Comparison of ENCODE assay signal across 12 cellular contexts in genomic region chr3:7630925-7631324, GRCh38.
DNase-seq lines count a peak whose midpoint lies in the region; ATAC-seq lines count a peak whose summit lies in the region.
"Had no signal": no experiment of that assay in that cellular context is flagged by ENCODE, and none has a peak within 500 bp of the region (broad histone marks: within the 10 kb centered on the region; RNA-seq: fewer than 3 reads in every experiment).

No MANE protein-coding gene starts in this region.

- peaks cover 0 to 2% of the 10 kb centered on the region in 2 donors for H3K9me3 Mint-ChIP-seq in activated T-cell treated with anti-CD3 and anti-CD28 coated beads, Interleukin-2, amount 50 U/mL, for 72 hours
- H3K9me3 Mint-ChIP-seq: CD4-positive, alpha-beta memory T cell had no signal

- no peaks in the 10 kb centered on the region for H3K27me3 Mint-ChIP-seq in activated T-cell treated with anti-CD3 and anti-CD28 coated beads, Interleukin-2, amount 50 U/mL, for 72 hours (ENCODE audit: low read depth)
- H3K27me3 Mint-ChIP-seq: activated B cell treated with CpG ODN at 0.5 μM for 24 hours had no signal

- H3K4me3 Mint-ChIP-seq in activated T-cell treated with anti-CD3 and anti-CD28 coated beads, Interleukin-2, amount 50 U/mL, for 72 hours, result no peak overlapping the region
- H3K4me3 Mint-ChIP-seq: activated B cell treated with CpG ODN at 0.5 μM for 24 hours; CD4-positive, alpha-beta memory T cell had no signal

- H3K27ac Mint-ChIP-seq in activated T-cell treated with anti-CD3 and anti-CD28 coated beads, Interleukin-2, amount 50 U/mL, for 72 hours, result no peak overlapping the region
- H3K27ac Mint-ChIP-seq: activated B cell treated with CpG ODN at 0.5 μM for 24 hours; CD4-positive, alpha-beta memory T cell had no signal

- peak; percentile 30 for ATAC-seq in left ventricle myocardium superior
- ATAC-seq in HG03354 (IDR thresholded peaks at IDR 0.05; ENCODE audit: poor library complexity, severe bottlenecking, unreplicated experiment), result no peak
- ATAC-seq in activated T-cell treated with anti-CD3 and anti-CD28 coated beads, Interleukin-2, amount 50 U/mL, for 72 hours (replicated peaks in 1 of 2), result no peak
- no peak for ATAC-seq in GM19395 (IDR thresholded peaks at IDR 0.05; ENCODE audit: unreplicated experiment)
- ATAC-seq in HG02840 (IDR thresholded peaks at IDR 0.05; ENCODE audit: low FRiP score, unreplicated experiment), result no peak

- intact Hi-C loops in left ventricle myocardium superior (cut with micrococcal nuclease) (no loop called here), posterior vena cava (cut with DNase I) (no loop called here)

- peak; percentile 9 for DNase-seq in HuH-7 (ENCODE audit: low spot score)
- peak; percentile 7 for DNase-seq in amniotic epithelial cell (ENCODE audit: low read depth)
- peak; percentile 62 for DNase-seq in left ventricle myocardium superior
- peak; percentile 87 for DNase-seq in posterior vena cava (ENCODE audit: low spot score)
- no peak for DNase-seq in activated T-cell treated with anti-CD3 and anti-CD28 coated beads, Interleukin-2, amount 50 U/mL, for 72 hours
- DNase-seq: activated B cell treated with CpG ODN at 0.5 μM for 24 hours; activated effector memory CD4-positive, alpha-beta T cell treated with Interleukin-2 at 50 U/mL for 16 hours; CD4-positive, alpha-beta memory T cell; kidney glomerular epithelial cell had no signal

- H3K36me3 Mint-ChIP-seq in activated T-cell treated with anti-CD3 and anti-CD28 coated beads, Interleukin-2, amount 50 U/mL, for 72 hours (ENCODE audit: insufficient read depth in 2 of 2), result no peaks in the 10 kb centered on the region
- H3K36me3 Mint-ChIP-seq: CD4-positive, alpha-beta memory T cell had no signal

- H3K4me1 Mint-ChIP-seq in activated T-cell treated with anti-CD3 and anti-CD28 coated beads, Interleukin-2, amount 50 U/mL, for 72 hours (ENCODE audit: low read depth), result no peaks in the 10 kb centered on the region
- H3K4me1 Mint-ChIP-seq: activated B cell treated with CpG ODN at 0.5 μM for 24 hours; CD4-positive, alpha-beta memory T cell had no signal

Comparison
In these comparisons a context has a peak if more than half of its experiments do, and no peak if none do; other contexts are left out.
1. DNase-seq: peak in HuH-7 (single experiment), amniotic epithelial cell (single experiment), left ventricle myocardium superior (single experiment) and posterior vena cava (single experiment); none in activated T-cell treated with anti-CD3 and anti-CD28 coated beads, Interleukin-2, amount 50 U/mL, for 72 hours (0 of 2).